In the genomic region with DNA sequence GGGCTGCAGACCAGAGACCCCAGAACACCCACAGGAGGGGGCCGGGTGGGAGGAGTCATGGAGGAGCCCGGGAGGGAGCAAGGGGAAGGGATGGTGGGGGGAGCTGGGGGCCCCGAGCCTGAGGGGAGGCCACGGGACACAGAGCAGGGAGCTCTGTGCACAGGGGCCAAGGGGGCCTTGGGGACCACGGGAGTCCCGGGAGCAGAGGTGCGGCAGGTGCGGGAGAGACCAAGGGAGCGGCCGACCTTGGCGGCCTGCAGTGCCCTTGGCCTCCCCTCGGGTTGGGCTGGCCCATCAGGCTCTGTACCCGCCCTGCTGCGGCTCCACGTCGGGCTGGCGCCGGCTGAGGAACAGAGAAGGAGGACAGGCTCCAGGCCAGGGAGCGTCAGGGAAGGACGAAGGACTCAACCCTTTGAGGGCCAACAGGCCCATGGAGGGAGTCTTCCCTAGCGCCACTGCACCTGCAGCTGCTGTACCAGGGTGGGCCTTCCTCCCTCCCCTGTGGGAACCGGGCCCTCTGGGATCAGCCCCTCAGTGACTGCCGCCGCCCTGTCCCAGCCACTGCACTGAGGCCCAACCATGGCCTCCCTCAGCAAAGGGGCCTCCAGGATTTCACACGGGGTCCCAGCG, we compare ENCODE assay signal across 2 cellular contexts.
A peak's percentile ranks its signal among the peaks of the same experiment; 100 is the strongest.
TF ChIP-seq lines count a peak whose summit lies in the region.

No MANE protein-coding gene starts in this region.

TF ChIP-seq in HepG2, 621 proteins besides CTCF, POLR2A, EP300 and RAD21 (continued from another document):
- TF ChIP-seq, protein P1, sequence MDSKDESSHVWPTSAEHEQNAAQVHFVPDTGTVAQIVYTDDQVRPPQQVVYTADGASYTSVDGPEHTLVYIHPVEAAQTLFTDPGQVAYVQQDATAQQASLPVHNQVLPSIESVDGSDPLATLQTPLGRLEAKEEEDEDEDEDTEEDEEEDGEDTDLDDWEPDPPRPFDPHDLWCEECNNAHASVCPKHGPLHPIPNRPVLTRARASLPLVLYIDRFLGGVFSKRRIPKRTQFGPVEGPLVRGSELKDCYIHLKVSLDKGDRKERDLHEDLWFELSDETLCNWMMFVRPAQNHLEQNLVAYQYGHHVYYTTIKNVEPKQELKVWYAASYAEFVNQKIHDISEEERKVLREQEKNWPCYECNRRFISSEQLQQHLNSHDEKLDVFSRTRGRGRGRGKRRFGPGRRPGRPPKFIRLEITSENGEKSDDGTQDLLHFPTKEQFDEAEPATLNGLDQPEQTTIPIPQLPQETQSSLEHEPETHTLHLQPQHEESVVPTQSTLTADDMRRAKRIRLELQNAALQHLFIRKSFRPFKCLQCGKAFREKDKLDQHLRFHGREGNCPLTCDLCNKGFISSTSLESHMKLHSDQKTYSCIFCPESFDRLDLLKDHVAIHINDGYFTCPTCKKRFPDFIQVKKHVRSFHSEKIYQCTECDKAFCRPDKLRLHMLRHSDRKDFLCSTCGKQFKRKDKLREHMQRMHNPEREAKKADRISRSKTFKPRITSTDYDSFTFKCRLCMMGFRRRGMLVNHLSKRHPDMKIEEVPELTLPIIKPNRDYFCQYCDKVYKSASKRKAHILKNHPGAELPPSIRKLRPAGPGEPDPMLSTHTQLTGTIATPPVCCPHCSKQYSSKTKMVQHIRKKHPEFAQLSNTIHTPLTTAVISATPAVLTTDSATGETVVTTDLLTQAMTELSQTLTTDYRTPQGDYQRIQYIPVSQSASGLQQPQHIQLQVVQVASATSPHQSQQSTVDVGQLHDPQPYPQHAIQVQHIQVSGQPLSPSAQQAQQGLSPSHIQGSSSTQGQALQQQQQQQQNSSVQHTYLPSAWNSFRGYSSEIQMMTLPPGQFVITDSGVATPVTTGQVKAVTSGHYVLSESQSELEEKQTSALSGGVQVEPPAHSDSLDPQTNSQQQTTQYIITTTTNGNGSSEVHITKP (CRISPR knock-in tag; IDR thresholded peaks at IDR 0.05; ENCODE audit: low read depth), result peak; percentile 72; the same call in 1 of the 2 replicates
- TF ChIP-seq ZNF775 (CRISPR knock-in tag; IDR thresholded peaks at IDR 0.05; ENCODE audit: borderline replicate concordance) (no peak), ZNF253 (CRISPR knock-in tag; IDR thresholded peaks at IDR 0.05; ENCODE audit: borderline replicate concordance) (no peak)

TF ChIP-seq in HEK293, 187 proteins besides CTCF, POLR2A, EP300 and RAD21 (continued from another document):
- TF ChIP-seq, protein P1 (tag by site-specific recombination; IDR thresholded peaks at IDR 0.05), result peak; percentile 41; the same call in 1 of the 2 replicates
